ENCODE assay signal across 8 cellular contexts in the genomic region with DNA sequence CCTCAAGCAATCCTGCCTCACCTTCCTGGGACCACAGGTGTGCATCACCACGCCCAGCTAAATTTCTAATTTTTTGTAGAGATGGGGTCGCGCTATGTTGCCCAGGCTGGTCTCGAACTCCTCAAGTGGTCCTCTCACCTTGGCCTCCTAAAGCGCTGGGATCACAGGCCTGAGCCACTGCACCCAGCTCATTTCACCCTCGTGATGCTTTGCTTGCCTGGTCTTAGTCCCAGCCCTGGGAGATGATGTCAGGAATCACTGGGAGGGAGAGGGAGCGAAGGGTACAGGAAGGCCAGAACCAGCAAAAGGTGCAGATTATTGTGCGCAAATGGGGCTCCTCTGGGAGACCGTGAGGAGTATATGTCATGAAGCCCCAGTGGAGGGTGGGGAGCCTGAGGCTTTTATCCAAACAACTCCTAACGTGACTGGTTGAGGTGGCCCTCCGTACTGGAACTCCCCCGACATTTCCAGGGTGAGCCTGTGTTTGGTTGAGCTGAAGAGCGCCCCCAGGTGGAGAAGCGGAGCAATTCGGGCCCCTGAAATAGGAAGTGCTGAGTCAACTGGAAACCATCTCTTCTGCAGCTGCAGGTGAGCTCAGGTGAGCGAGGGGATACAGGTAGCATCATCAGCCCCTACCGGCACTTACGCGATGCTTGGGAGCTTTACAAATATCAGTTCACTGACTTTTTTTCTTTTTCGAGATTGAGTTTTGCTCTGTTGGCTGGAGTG. TPM values are rescaled to one million over a fixed set of nuclear protein-coding genes. Genes with fewer than 3 reads are reported as not detected.
DNase-seq lines count a peak whose midpoint lies in the region; ATAC-seq and TF ChIP-seq lines count a peak whose summit lies in the region.

No MANE protein-coding gene starts in this region.

- no peaks in the 10 kb centered on the region for H3K27me3 ChIP-seq in hepatocyte

- H3K9me2 ChIP-seq in hepatocyte (replicated peaks; ENCODE audit: insufficient read depth): no peaks in the 10 kb centered on the region

- WGBS in hepatocyte (ENCODE audit: low lambda C conversion rate, missing lambda C conversion rate): 73% methylated on average over 20 of the region's 20 CpGs

- H3K4me2 ChIP-seq in hepatocyte: no peak overlapping the region

- no peaks in the 10 kb centered on the region for H3K9me3 ChIP-seq in hepatocyte (ENCODE audit: low read depth)

- peaks cover 10% of the 10 kb centered on the region for H3K4me1 ChIP-seq in hepatocyte (ENCODE audit: insufficient read depth)

- DNase-seq in AG09309 (ENCODE audit: low read depth): no peak
- DNase-seq in GM12864 (ENCODE audit: low read depth): no peak
- peak; percentile 47 for DNase-seq in SK-MEL-5 (ENCODE audit: low read depth, low spot score)
- DNase-seq in hepatocyte (ENCODE audit: low spot score): no peak
- DNase-seq in OCI-M2 (lab: John Stamatoyannopoulos, UW; ENCODE audit: unreplicated experiment): no peak

- H3K36me3 ChIP-seq in hepatocyte (replicated peaks; ENCODE audit: insufficient read depth, low read depth): no peaks in the 10 kb centered on the region

- H3K27ac ChIP-seq in hepatocyte: no peak overlapping the region

- in situ Hi-C loops in SK-MEL-5 (cut with HindIII; ENCODE audit: low pct_unique_long_range_greater_than_20kb, low sequenced_read_pairs): no loop called here

- no peaks in the 10 kb centered on the region for H4K20me1 ChIP-seq in hepatocyte (ENCODE audit: insufficient read depth, poor library complexity, severe bottlenecking)

- H3K4me3 ChIP-seq in AG09309 (ENCODE audit: control insufficient read depth, low read depth, low read length): no peak overlapping the region
- no peak overlapping the region for H3K4me3 ChIP-seq in GM12864 (ENCODE audit: low read depth, low read length)
- no peak overlapping the region for H3K4me3 ChIP-seq in hepatocyte

- no peaks in the 10 kb centered on the region for H3K79me2 ChIP-seq in hepatocyte

- no peak overlapping the region for H2AFZ ChIP-seq in hepatocyte

- ATAC-seq in HG02588 (IDR thresholded peaks at IDR 0.05; ENCODE audit: unreplicated experiment) (no peak), HG02798 (IDR thresholded peaks at IDR 0.05; ENCODE audit: poor library complexity, unreplicated experiment) (no peak), esophagus mucosa (no peak)

- TF ChIP-seq CTCF in AG09309 (IDR thresholded peaks at IDR 0.05; ENCODE audit: control insufficient read depth, insufficient read depth, low read depth, low read length, missing control alignments) (peak; percentile 52), GM12864 (IDR thresholded peaks at IDR 0.05; ENCODE audit: low read depth, low read length, missing control alignments) (peak; percentile 72), hepatocyte (IDR thresholded peaks at IDR 0.05; ENCODE audit: poor library complexity) (peak; percentile 21)

RNA-seq across cellular contexts. Expression of gene HAPSTR1, which starts 41.2 kb away (rescaled TPM):
- 39.3 and 43.8 TPM in 2 replicates for total RNA-seq in SK-MEL-5 (2014; rRNA removed; shearing (Covaris generic))
- 26.0 and 28.8 TPM in 2 replicates for polyA plus RNA-seq in SK-MEL-5 (2015; cell fraction: cytosol; rRNA removed)
- 19.1 and 27.4 TPM in 2 replicates for polyA plus RNA-seq in SK-MEL-5 (2015; cell fraction: nucleus; rRNA removed)
- total RNA-seq in hepatocyte (58.4 and 69.0 TPM in 2 replicates), esophagus mucosa (50.1 TPM)
- 20.2 and 21.4 TPM in 2 replicates for polyA plus RNA-seq in hepatocyte

Comparison
In these comparisons a context has a peak if more than half of its experiments do, and no peak if none do; other contexts are left out.
1. CTCF ChIP-seq: peak in every context shown above with its lines; median percentile 72 in GM12864; 52 in AG09309; 21 in hepatocyte.